13 cellular contexts compared by ENCODE assay signal in genomic region chr3:147930417-147930816, GRCh38.
DNase-seq lines count a peak whose midpoint lies in the region; ATAC-seq and TF ChIP-seq lines count a peak whose summit lies in the region.
"Had no signal": no experiment of that assay in that cellular context is flagged by ENCODE, and none has a peak within 500 bp of the region (broad histone marks: within the 10 kb centered on the region; RNA-seq: fewer than 3 reads in every experiment).

No MANE protein-coding gene starts in this region.

- H3K36me3 ChIP-seq in SJSA1 (no peaks in the 10 kb centered on the region), fibroblast of lung (ENCODE audit: control insufficient read depth, insufficient read depth, low read length) (no peaks in the 10 kb centered on the region), suprapubic skin (no peaks in the 10 kb centered on the region)

- no peak overlapping the region for H3K4me2 ChIP-seq in fibroblast of lung (ENCODE audit: extremely low read depth, insufficient read depth, low read length)

- H3K4me1 ChIP-seq in SJSA1 (replicated peaks) (peaks cover 12% of the 10 kb centered on the region; the same call in 1 of the 2 replicates), fibroblast of lung (ENCODE audit: control insufficient read depth, extremely low read depth, insufficient read depth, low read length) (peaks cover 2% of the 10 kb centered on the region), suprapubic skin (no peaks in the 10 kb centered on the region)

- H3K9me3 ChIP-seq in SJSA1 (replicated peaks) = no peaks in the 10 kb centered on the region
- no peaks in the 10 kb centered on the region for H3K9me3 ChIP-seq in fibroblast of lung (ENCODE audit: control insufficient read depth, insufficient read depth, low read depth, low read length)
- no peaks in the 10 kb centered on the region for H3K9me3 ChIP-seq in suprapubic skin

- 62% methylated on average over 3 of the region's 3 CpGs for WGBS in suprapubic skin

- H2AFZ ChIP-seq in fibroblast of lung (ENCODE audit: low read length) = peak overlapping the region; percentile 53

- H3K27ac ChIP-seq in SJSA1 (0 out of 2 replicates have a peak overlapping the region, but pooled peaks have one; percentile 11), fibroblast of lung (ENCODE audit: insufficient read depth, low read length) (no peak overlapping the region), suprapubic skin (no peak overlapping the region)

- no peak overlapping the region for H3K4me3 ChIP-seq in SJSA1
- no peak overlapping the region for H3K4me3 ChIP-seq in fibroblast of lung (replicated peaks in 1 of 4; ENCODE audit: control extremely low read depth in 1 of 4, insufficient read depth in 1 of 4, low read depth in 3 of 4, low read length in 4 of 4)
- no peak overlapping the region for H3K4me3 ChIP-seq in suprapubic skin

- TF ChIP-seq EP300 in suprapubic skin (IDR thresholded peaks at IDR 0.05) = no peak

- TF ChIP-seq CTCF in fibroblast of lung (conservative IDR thresholded peaks at IDR 0.05 in 1 of 2, IDR thresholded peaks at IDR 0.05 in 1 of 2; ENCODE audit: low read depth in 1 of 2, low read length in 2 of 2) = no peak
- TF ChIP-seq CTCF in suprapubic skin (IDR thresholded peaks at IDR 0.05) = no peak

- H4K20me1 ChIP-seq in fibroblast of lung (ENCODE audit: control insufficient read depth, extremely low read depth, insufficient read depth, low read length) = no peaks in the 10 kb centered on the region

- H3K9ac ChIP-seq in fibroblast of lung (ENCODE audit: insufficient read depth, low read length) = no peak overlapping the region

- no peak for ATAC-seq in HG02623 (IDR thresholded peaks at IDR 0.05; ENCODE audit: unreplicated experiment)
- ATAC-seq: activated naive CD4-positive, alpha-beta T cell treated with anti-CD3 and anti-CD28 coated beads, Interleukin-2, amount 50 U/mL, for 72 hours; stimulated activated memory B cell treated with anti-CD40 and anti-IgM and Interleukin-4, amounts not matched to agents 10 μg/mL and 1 μg/mL and 100 μg/mL, for 72 hours had no signal

- no peak for TF ChIP-seq POLR2A in suprapubic skin (IDR thresholded peaks at IDR 0.05)

- no peaks in the 10 kb centered on the region for H3K79me2 ChIP-seq in fibroblast of lung (ENCODE audit: control insufficient read depth, insufficient read depth, low read length)

- H3K27me3 ChIP-seq in SJSA1 (replicated peaks) (no peaks in the 10 kb centered on the region), fibroblast of lung (ENCODE audit: control insufficient read depth, insufficient read depth, low read length) (no peaks in the 10 kb centered on the region), suprapubic skin (no peaks in the 10 kb centered on the region)

- peak; percentile 26 for DNase-seq in GM04503 (ENCODE audit: low read depth)
- DNase-seq in SJSA1 (ENCODE audit: low read depth in 1 of 2, low spot score in 2 of 2) = peak in 1 of 2 experiments; percentile 38
- DNase-seq in fibroblast of lung (ENCODE audit: low read depth in 2 of 2) = peak in 1 of 2 donors; percentile 88
- peak; percentile 94 for DNase-seq in renal cortical epithelial cell (ENCODE audit: low read depth)
- DNase-seq in suprapubic skin (ENCODE audit: low spot score in 2 of 2) = no peak
- DNase-seq in midbrain (lab: John Stamatoyannopoulos, UW) = no peak
- DNase-seq in activated CD8-positive, alpha-beta memory T cell treated with anti-CD3 and anti-CD28 coated beads, Interleukin-2, amount 50 U/mL, for 48 hours = no peak
- DNase-seq: CD4-positive, alpha-beta memory T cell; Karpas-422; T1000 had no signal

Comparison
In these comparisons a context has a peak if more than half of its experiments do, and no peak if none do; other contexts are left out.
1. DNase-seq: peak in GM04503 (single experiment) and renal cortical epithelial cell (single experiment); none in suprapubic skin (0 of 2), midbrain (single experiment) and activated CD8-positive, alpha-beta memory T cell treated with anti-CD3 and anti-CD28 coated beads, Interleukin-2, amount 50 U/mL, for 48 hours (single experiment).